Comparison of ENCODE assay signal across 8 cellular contexts in genomic region chr2:37196320-37197195, GRCh38. TPM values are rescaled to one million over a fixed set of nuclear protein-coding genes. Genes with fewer than 3 reads are reported as not detected.
DNase-seq lines count a peak whose midpoint lies in the region; ATAC-seq and TF ChIP-seq lines count a peak whose summit lies in the region.

Gene CEBPZOS, plus strand, starts transcription at chr2:37196496. Its CDS starts 3,209 bp downstream, at chr2:37199705.

- TF ChIP-seq CTCF in GM13977 (IDR thresholded peaks at IDR 0.05; ENCODE audit: extremely low read depth, insufficient read depth, missing control alignments) (no peak), left ventricle myocardium inferior (IDR thresholded peaks at IDR 0.05; ENCODE audit: borderline replicate concordance) (no peak)

- peaks cover 9% of the 10 kb centered on the region for H3K36me3 ChIP-seq in left ventricle myocardium inferior

- no peaks in the 10 kb centered on the region for H3K27me3 ChIP-seq in left ventricle myocardium inferior (ENCODE audit: low read depth)

- H3K27ac ChIP-seq in left ventricle myocardium inferior (replicated peaks), result peak within 1 kb of the TSS; percentile 92

- H3K4me1 ChIP-seq in left ventricle myocardium inferior, result peaks cover 26% of the 10 kb centered on the region

- peak within 1 kb of the TSS; percentile 86 for H3K4me3 ChIP-seq in left ventricle myocardium inferior

- intact Hi-C loops in T-helper 1 cell treated with Interleukin-12 subunit alpha and Interleukin-12 subunit beta and Interleukin-4 antibody, amounts not matched to agents 30 ng/mL and 1 ng/mL, for 36 hours (cut with micrococcal nuclease), result loop anchor here (1.0 to 2.0 kb wide), 7 partner anchors 35 to 729 kb away; partner anchors contain the start of genes CEBPZ, GPATCH11, HEATR5B and NDUFAF7
- intact Hi-C loops in left ventricle myocardium inferior (cut with micrococcal nuclease), result no loop called here

- no peaks in the 10 kb centered on the region for H3K9me3 ChIP-seq in left ventricle myocardium inferior (replicated peaks)

- DNase-seq in GM13977 (ENCODE audit: low spot score) (peak; percentile 92), NCI-H1694 (lab: John Stamatoyannopoulos, UW) (peak; percentile 51), amniotic epithelial cell (ENCODE audit: low read depth) (peak; percentile 72), left ventricle myocardium inferior (peak; percentile 85), renal cortical epithelial cell (ENCODE audit: low read depth) (peak; percentile 54), H4 (ENCODE audit: low spot score) (no peak)

- in situ Hi-C loops in GM13977 (cut with MboI; ENCODE audit: low pct_unique_long_range_greater_than_20kb, low sequenced_read_pairs, unreplicated experiment), result no loop called here

- ATAC-seq in HG02884 (IDR thresholded peaks at IDR 0.05; ENCODE audit: unreplicated experiment), result peak; percentile 51

RNA-seq across cellular contexts. Expression of gene CEBPZOS, which starts in this region (rescaled TPM):
- 38.5 and 40.8 TPM in 2 replicates for total RNA-seq in T-helper 1 cell treated with Interleukin-12 subunit alpha and Interleukin-12 subunit beta and Interleukin-4 antibody, amounts not matched to agents 30 ng/mL and 1 ng/mL, for 36 hours
- total RNA-seq in left ventricle myocardium inferior (61.3 TPM), renal cortical epithelial cell (18.6 and 25.6 TPM in 2 replicates)
- total RNA-seq in H4 (2014; rRNA removed; shearing (Covaris generic)), result 7.2 and 8.8 TPM in 2 replicates
